ENCODE assay signal across 1 cellular context in genomic region chr3:158570999-158571702, GRCh38.
TF ChIP-seq lines count a peak whose summit lies in the region.

MLF1 (plus strand) TSS chr3:158571194; CDS start chr3:158571301, 107 bp downstream.

TF ChIP-seq in GM23338, 12 proteins besides CTCF, POLR2A, EP300 and RAD21 (continued from another document):
- TF ChIP-seq ZNF462 (CRISPR knock-in tag; IDR thresholded peaks at IDR 0.05) (no peak), EZH2 (IDR thresholded peaks at IDR 0.05; ENCODE audit: low read depth, unreplicated experiment) (no peak), POLR2AphosphoS5 (IDR thresholded peaks at IDR 0.05; ENCODE audit: low read depth) (peak; percentile 93), STAT1 (IDR thresholded peaks at IDR 0.05; ENCODE audit: unreplicated experiment) (no peak), EZH2phosphoT487 (IDR thresholded peaks at IDR 0.05; ENCODE audit: unreplicated experiment) (no peak), ETS1 (IDR thresholded peaks at IDR 0.05) (no peak; the same call in 1 of the 2 replicates), CREB1 (CRISPR knock-in tag; IDR thresholded peaks at IDR 0.05; ENCODE audit: low read depth) (peak; percentile 99), ZNF114 (CRISPR knock-in tag; IDR thresholded peaks at IDR 0.05) (no peak), REST (IDR thresholded peaks at IDR 0.05; ENCODE audit: unreplicated experiment) (no peak), JUNB (IDR thresholded peaks at IDR 0.05; ENCODE audit: unreplicated experiment) (no peak), NANOG (IDR thresholded peaks at IDR 0.05; ENCODE audit: borderline replicate concordance) (0 out of 2 replicates have a peak, but pooled peaks have one; percentile 15)
